ENCODE assay signal across 22 cellular contexts in the genomic region with DNA sequence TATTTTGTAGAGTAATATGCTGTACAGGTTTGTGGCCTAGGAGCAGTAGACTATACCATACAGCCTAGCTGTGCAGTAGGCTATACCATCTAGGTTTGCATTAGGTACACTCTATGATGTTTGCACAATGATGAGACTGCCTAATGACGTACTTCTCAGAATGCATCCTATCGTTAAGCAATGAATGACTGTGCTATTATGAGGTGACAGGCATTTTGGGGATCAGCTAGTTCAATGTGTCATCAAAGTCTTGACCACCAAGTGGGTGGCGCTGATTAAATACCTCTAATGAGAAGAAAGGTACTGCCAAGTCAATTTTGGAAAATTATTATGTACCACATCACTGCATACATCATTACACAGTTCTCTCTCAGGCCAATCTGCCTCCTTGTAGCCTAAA.
DNase-seq lines count a peak whose midpoint lies in the region; ATAC-seq and TF ChIP-seq lines count a peak whose summit lies in the region.
"Had no signal": no experiment of that assay in that cellular context is flagged by ENCODE, and none has a peak within 500 bp of the region (broad histone marks: within the 10 kb centered on the region; RNA-seq: fewer than 3 reads in every experiment).

No MANE protein-coding gene starts in this region.

- H3F3A ChIP-seq in DOHH2 (ENCODE audit: control insufficient read depth, insufficient read depth) = peaks cover 60% of the 10 kb centered on the region

- H3K4me1 ChIP-seq in DOHH2 (ENCODE audit: control insufficient read depth, low read length) = peaks cover 96% of the 10 kb centered on the region
- H3K4me1 ChIP-seq: body of pancreas, testis had no signal

- peaks cover 56% of the 10 kb centered on the region for H3K36me3 Mint-ChIP-seq in activated T-cell treated with anti-CD3 and anti-CD28 coated beads, Interleukin-2, amount 50 U/mL, for 24 hours (ENCODE audit: low read depth)
- peaks cover 30% of the 10 kb centered on the region for H3K36me3 Mint-ChIP-seq in activated T-helper 1 cell treated with anti-CD3 and anti-CD28 coated beads, Interleukin-12 subunit alpha, Interleukin-12 subunit beta, Interleukin-2, Interleukin-4 antibody, amounts not matched to agents 30 ng/mL and 10 ng/mL and 1 ng/mL, durations not matched to agents 14 hours and 24 hours and 36 hours (ENCODE audit: low read depth)
- H3K36me3 Mint-ChIP-seq in stimulated activated naive CD8-positive, alpha-beta T cell treated with anti-CD3 and anti-CD28 coated beads, Interleukin-15, Interleukin-2, amounts not matched to agents 100 ng/mL and 50 ng/mL, for 24 hours (ENCODE audit: low read depth) = peaks cover 46% of the 10 kb centered on the region

- ATAC-seq in GM19397 (IDR thresholded peaks at IDR 0.05; ENCODE audit: unreplicated experiment) = no peak
- ATAC-seq: body of pancreas had no signal

- H3K4me3 Mint-ChIP-seq in activated T-cell treated with anti-CD3 and anti-CD28 coated beads, Interleukin-2, amount 50 U/mL, for 24 hours = no peak overlapping the region
- peak overlapping the region; percentile 8 for H3K4me3 Mint-ChIP-seq in activated T-helper 1 cell treated with anti-CD3 and anti-CD28 coated beads, Interleukin-12 subunit alpha, Interleukin-12 subunit beta, Interleukin-2, Interleukin-4 antibody, amounts not matched to agents 30 ng/mL and 10 ng/mL and 1 ng/mL, durations not matched to agents 14 hours and 24 hours and 36 hours
- peak overlapping the region; percentile 17 for H3K4me3 Mint-ChIP-seq in stimulated activated naive CD8-positive, alpha-beta T cell treated with anti-CD3 and anti-CD28 coated beads, Interleukin-15, Interleukin-2, amounts not matched to agents 100 ng/mL and 50 ng/mL, for 24 hours
- H3K4me3 Mint-ChIP-seq: CD8-positive, alpha-beta memory T cell; endodermal cell; memory B cell had no signal

- TF ChIP-seq POLR2A in lower leg skin (IDR thresholded peaks at IDR 0.05) = no peak

- H3K4me1 Mint-ChIP-seq in activated T-cell treated with anti-CD3 and anti-CD28 coated beads, Interleukin-2, amount 50 U/mL, for 24 hours (ENCODE audit: low read depth) = peaks cover 92% of the 10 kb centered on the region
- H3K4me1 Mint-ChIP-seq in activated T-helper 1 cell treated with anti-CD3 and anti-CD28 coated beads, Interleukin-12 subunit alpha, Interleukin-12 subunit beta, Interleukin-2, Interleukin-4 antibody, amounts not matched to agents 30 ng/mL and 10 ng/mL and 1 ng/mL, durations not matched to agents 14 hours and 24 hours and 36 hours (ENCODE audit: low read depth) = peaks cover 84% of the 10 kb centered on the region
- peaks cover 100% of the 10 kb centered on the region for H3K4me1 Mint-ChIP-seq in stimulated activated naive CD8-positive, alpha-beta T cell treated with anti-CD3 and anti-CD28 coated beads, Interleukin-15, Interleukin-2, amounts not matched to agents 100 ng/mL and 50 ng/mL, for 24 hours (ENCODE audit: low read depth)

- no peak overlapping the region for H3K4me3 ChIP-seq in DOHH2 (ENCODE audit: low read length)
- H3K4me3 ChIP-seq in lower leg skin (ENCODE audit: low read depth, poor library complexity, severe bottlenecking) = no peak overlapping the region
- H3K4me3 ChIP-seq: body of pancreas, testis had no signal

- H4K20me1 ChIP-seq in DOHH2 (ENCODE audit: control insufficient read depth, insufficient read depth, low read depth, low read length) = peaks cover 62% of the 10 kb centered on the region

- H3K27me3 Mint-ChIP-seq in activated T-cell treated with anti-CD3 and anti-CD28 coated beads, Interleukin-2, amount 50 U/mL, for 24 hours = no peaks in the 10 kb centered on the region
- H3K27me3 Mint-ChIP-seq in activated T-helper 1 cell treated with anti-CD3 and anti-CD28 coated beads, Interleukin-12 subunit alpha, Interleukin-12 subunit beta, Interleukin-2, Interleukin-4 antibody, amounts not matched to agents 30 ng/mL and 10 ng/mL and 1 ng/mL, durations not matched to agents 14 hours and 24 hours and 36 hours (ENCODE audit: insufficient read depth) = no peaks in the 10 kb centered on the region
- H3K27me3 Mint-ChIP-seq in stimulated activated naive CD8-positive, alpha-beta T cell treated with anti-CD3 and anti-CD28 coated beads, Interleukin-15, Interleukin-2, amounts not matched to agents 100 ng/mL and 50 ng/mL, for 24 hours = no peaks in the 10 kb centered on the region
- H3K27me3 Mint-ChIP-seq: memory B cell, naive B cell had no signal

- DNase-seq in activated T-cell treated with anti-CD3 and anti-CD28 coated beads, Interleukin-2, amount 50 U/mL, for 24 hours = no peak
- no peak for DNase-seq in activated T-cell treated with anti-CD3 and anti-CD28 coated beads, Interleukin-2, amount 50 U/mL, for 48 hours
- DNase-seq in activated T-helper 1 cell treated with anti-CD3 and anti-CD28 coated beads, Interleukin-12 subunit alpha, Interleukin-12 subunit beta, Interleukin-2, Interleukin-4 antibody, amounts not matched to agents 30 ng/mL and 10 ng/mL and 1 ng/mL, durations not matched to agents 14 hours and 24 hours and 36 hours (ENCODE audit: low spot score) = no peak
- no peak for DNase-seq in lower leg skin (ENCODE audit: low spot score in 2 of 2)
- no peak for DNase-seq in RPMI8226
- DNase-seq: activated CD4-positive, alpha-beta T cell treated with anti-CD3 and anti-CD28 coated beads for 4 hours; activated CD8-positive, alpha-beta memory T cell treated with anti-CD3 and anti-CD28 coated beads, Interleukin-2, amount 50 U/mL, for 48 hours; body of pancreas; CD8-positive, alpha-beta memory T cell; endodermal cell; glutamatergic neuron; naive B cell; NCI-H1048; NCI-H446 treated with DMSO at 0.1 percent for 48 hours; stimulated activated CD8-positive, alpha-beta memory T cell treated with anti-CD3 and anti-CD28 coated beads, Interleukin-4, amount 100 ng/mL, for 48 hours; T1000; testis had no signal

- H3K36me3 ChIP-seq in DOHH2 (ENCODE audit: control insufficient read depth, low read length) = peaks cover 89% of the 10 kb centered on the region

- H3K27me3 ChIP-seq in DOHH2 (ENCODE audit: control insufficient read depth, low read length) = no peaks in the 10 kb centered on the region
- H3K27me3 ChIP-seq: body of pancreas, testis had no signal

- peaks cover 96% of the 10 kb centered on the region for H3K79me2 ChIP-seq in DOHH2 (ENCODE audit: control insufficient read depth, low read length)

- intact Hi-C loops in activated T-helper 1 cell treated with anti-CD3 and anti-CD28 coated beads, Interleukin-12 subunit alpha, Interleukin-12 subunit beta, Interleukin-2, Interleukin-4 antibody, amounts not matched to agents 30 ng/mL and 10 ng/mL and 1 ng/mL, durations not matched to agents 14 hours and 24 hours and 36 hours (cut with micrococcal nuclease) = no loop called here
- intact Hi-C loops in lower leg skin (cut with DNase I; ENCODE audit: low total_unique reads) = no loop called here

- no peaks in the 10 kb centered on the region for H3K9me3 ChIP-seq in DOHH2 (ENCODE audit: control insufficient read depth, insufficient read depth, low read length)
- H3K9me3 ChIP-seq: body of pancreas, testis had no signal

- WGBS in lower leg skin, 2 donors = 89 to 97% methylated on average over 3 of the region's 3 CpGs

- H3K4me2 ChIP-seq in DOHH2 (ENCODE audit: low read length) = peak overlapping the region; percentile 34
- H3K4me2 ChIP-seq: KMS-11 had no signal

- peak overlapping the region; percentile 90 for H3K27ac Mint-ChIP-seq in activated T-cell treated with anti-CD3 and anti-CD28 coated beads, Interleukin-2, amount 50 U/mL, for 24 hours
- peak overlapping the region; percentile 32 for H3K27ac Mint-ChIP-seq in activated T-helper 1 cell treated with anti-CD3 and anti-CD28 coated beads, Interleukin-12 subunit alpha, Interleukin-12 subunit beta, Interleukin-2, Interleukin-4 antibody, amounts not matched to agents 30 ng/mL and 10 ng/mL and 1 ng/mL, durations not matched to agents 14 hours and 24 hours and 36 hours
- H3K27ac Mint-ChIP-seq in stimulated activated naive CD8-positive, alpha-beta T cell treated with anti-CD3 and anti-CD28 coated beads, Interleukin-15, Interleukin-2, amounts not matched to agents 100 ng/mL and 50 ng/mL, for 24 hours = peak overlapping the region; percentile 77
- H3K27ac Mint-ChIP-seq: endodermal cell had no signal

- no peaks in the 10 kb centered on the region for H3K9me3 Mint-ChIP-seq in activated T-cell treated with anti-CD3 and anti-CD28 coated beads, Interleukin-2, amount 50 U/mL, for 24 hours
- peaks cover under 1% of the 10 kb centered on the region for H3K9me3 Mint-ChIP-seq in activated T-helper 1 cell treated with anti-CD3 and anti-CD28 coated beads, Interleukin-12 subunit alpha, Interleukin-12 subunit beta, Interleukin-2, Interleukin-4 antibody, amounts not matched to agents 30 ng/mL and 10 ng/mL and 1 ng/mL, durations not matched to agents 14 hours and 24 hours and 36 hours
- H3K9me3 Mint-ChIP-seq in stimulated activated naive CD8-positive, alpha-beta T cell treated with anti-CD3 and anti-CD28 coated beads, Interleukin-15, Interleukin-2, amounts not matched to agents 100 ng/mL and 50 ng/mL, for 24 hours = no peaks in the 10 kb centered on the region
- H3K9me3 Mint-ChIP-seq: CD8-positive, alpha-beta memory T cell; endodermal cell had no signal

- peak overlapping the region; percentile 14 for H3K27ac ChIP-seq in DOHH2 (ENCODE audit: low read depth, low read length)
- H3K27ac ChIP-seq: body of pancreas, KMS-11, testis had no signal

- no peak for TF ChIP-seq CTCF in DOHH2 (IDR thresholded peaks at IDR 0.05; ENCODE audit: low read depth, low read length, poor library complexity, severe bottlenecking)
- TF ChIP-seq CTCF in lower leg skin (IDR thresholded peaks at IDR 0.05) = no peak

- H3K9me2 ChIP-seq in DOHH2 (replicated peaks; ENCODE audit: control insufficient read depth, low read length) = no peaks in the 10 kb centered on the region

Comparison
In these comparisons a context has a peak if more than half of its experiments do, and no peak if none do; other contexts are left out.
1. H3K27ac Mint-ChIP-seq: peak in every context shown above with its lines; median percentile 90 in activated T-cell treated with anti-CD3 and anti-CD28 coated beads, Interleukin-2, amount 50 U/mL, for 24 hours; 77 in stimulated activated naive CD8-positive, alpha-beta T cell treated with anti-CD3 and anti-CD28 coated beads, Interleukin-15, Interleukin-2, amounts not matched to agents 100 ng/mL and 50 ng/mL, for 24 hours; 32 in activated T-helper 1 cell treated with anti-CD3 and anti-CD28 coated beads, Interleukin-12 subunit alpha, Interleukin-12 subunit beta, Interleukin-2, Interleukin-4 antibody, amounts not matched to agents 30 ng/mL and 10 ng/mL and 1 ng/mL, durations not matched to agents 14 hours and 24 hours and 36 hours.